ENCODE assay signal across 31 cellular contexts in genomic region chr10:122796796-122797195, GRCh38. TPM values are rescaled to one million over a fixed set of nuclear protein-coding genes. Genes with fewer than 3 reads are reported as not detected.
"Had no signal": no experiment of that assay in that cellular context is flagged by ENCODE, and none has a peak within 500 bp of the region (broad histone marks: within the 10 kb centered on the region; RNA-seq: fewer than 3 reads in every experiment).

No MANE protein-coding gene starts in this region.

- H3K4me1 Mint-ChIP-seq: activated naive CD4-positive, alpha-beta T cell treated with anti-CD3 and anti-CD28 coated beads, Interleukin-2, amount 50 U/mL, for 24 hours; activated naive CD8-positive, alpha-beta T cell treated with anti-CD3 and anti-CD28 coated beads for 36 hours; activated naive CD8-positive, alpha-beta T cell treated with anti-CD3 and anti-CD28 coated beads, Interleukin-2, amount 50 U/mL, for 24 hours; activated T-helper 17 cell treated with anti-CD3 and anti-CD28 coated beads, Interleukin-2, amount 50 U/mL, for 72 hours; brain had no signal

- H3K4me1 ChIP-seq: adrenal gland, ascending aorta, breast epithelium, colonic mucosa, esophagus muscularis mucosa, foreskin keratinocyte, gastrocnemius medialis had no signal

- H3K4me3 Mint-ChIP-seq: activated CD8-positive, alpha-beta T cell treated with anti-CD3 and anti-CD28 coated beads for 36 hours; activated naive CD4-positive, alpha-beta T cell treated with anti-CD3 and anti-CD28 coated beads for 36 hours; activated naive CD4-positive, alpha-beta T cell treated with anti-CD3 and anti-CD28 coated beads, Interleukin-2, amount 50 U/mL, for 24 hours; activated naive CD8-positive, alpha-beta T cell treated with anti-CD3 and anti-CD28 coated beads for 36 hours; activated naive CD8-positive, alpha-beta T cell treated with anti-CD3 and anti-CD28 coated beads, Interleukin-2, amount 50 U/mL, for 24 hours; activated T-cell treated with anti-CD3 and anti-CD28 coated beads, Interleukin-2, amount 50 U/mL, for 4 hours; activated T-helper 17 cell treated with anti-CD3 and anti-CD28 coated beads, Interleukin-2, amount 50 U/mL, for 72 hours; brain had no signal

- H3K27ac ChIP-seq: adrenal gland, ascending aorta, breast epithelium, cardiac muscle cell, colonic mucosa, dorsolateral prefrontal cortex, esophagus muscularis mucosa, foreskin keratinocyte, gastrocnemius medialis, heart left ventricle had no signal

- H3K36me3 ChIP-seq: adrenal gland, ascending aorta, breast epithelium, cardiac muscle cell, colonic mucosa, esophagus muscularis mucosa, gastrocnemius medialis, heart left ventricle had no signal

- H3K27ac Mint-ChIP-seq: activated CD8-positive, alpha-beta T cell treated with anti-CD3 and anti-CD28 coated beads for 36 hours; activated naive CD4-positive, alpha-beta T cell treated with anti-CD3 and anti-CD28 coated beads for 36 hours; activated naive CD4-positive, alpha-beta T cell treated with anti-CD3 and anti-CD28 coated beads, Interleukin-2, amount 50 U/mL, for 24 hours; activated naive CD8-positive, alpha-beta T cell treated with anti-CD3 and anti-CD28 coated beads for 36 hours; activated naive CD8-positive, alpha-beta T cell treated with anti-CD3 and anti-CD28 coated beads, Interleukin-2, amount 50 U/mL, for 24 hours; activated T-helper 17 cell treated with anti-CD3 and anti-CD28 coated beads, Interleukin-2, amount 50 U/mL, for 72 hours; brain had no signal

- ATAC-seq: activated CD8-positive, alpha-beta T cell treated with anti-CD3 and anti-CD28 coated beads for 36 hours; activated naive CD8-positive, alpha-beta T cell treated with anti-CD3 and anti-CD28 coated beads, Interleukin-2, amount 50 U/mL, for 24 hours; activated T-cell treated with anti-CD3 and anti-CD28 coated beads, Interleukin-2, amount 50 U/mL, for 4 hours; activated T-helper 17 cell treated with anti-CD3 and anti-CD28 coated beads, Interleukin-2, amount 50 U/mL, for 72 hours; foreskin keratinocyte; gastrocnemius medialis; heart left ventricle had no signal

- DNase-seq: activated CD4-positive, alpha-beta T cell treated with anti-CD3 and anti-CD28 coated beads for 1 hour; activated CD4-positive, alpha-beta T cell treated with anti-CD3 and anti-CD28 coated beads for 4 hours; activated CD4-positive, alpha-beta T cell treated with anti-CD3 and anti-CD28 coated beads, Interleukin-2, amount 50 U/mL, for 1 hour; activated CD4-positive, alpha-beta T cell treated with anti-CD3 and anti-CD28 coated beads, Interleukin-2, amount 50 U/mL, for 48 hours; activated CD8-positive, alpha-beta memory T cell treated with anti-CD3 and anti-CD28 coated beads for 24 hours; activated CD8-positive, alpha-beta T cell treated with anti-CD3 and anti-CD28 coated beads for 36 hours; activated effector memory CD4-positive, alpha-beta T cell treated with Interleukin-2 at 50 U/mL for 16 hours; activated naive CD4-positive, alpha-beta T cell treated with anti-CD3 and anti-CD28 coated beads for 36 hours; activated naive CD8-positive, alpha-beta T cell treated with anti-CD3 and anti-CD28 coated beads for 36 hours; activated naive CD8-positive, alpha-beta T cell treated with anti-CD3 and anti-CD28 coated beads, Interleukin-2, amount 50 U/mL, for 24 hours; activated T-cell treated with anti-CD3 and anti-CD28 coated beads, Interleukin-2, amount 50 U/mL, for 4 hours; adrenal gland; amygdala; central memory CD4-positive, alpha-beta T cell; cerebellar nuclear complex; colonic mucosa; dorsolateral prefrontal cortex; effector memory CD4-positive, alpha-beta T cell; erythroblast; foreskin keratinocyte; gastrocnemius medialis; glutamatergic neuron; heart left ventricle; T-helper 2 cell had no signal

- H3K36me3 Mint-ChIP-seq: activated naive CD4-positive, alpha-beta T cell treated with anti-CD3 and anti-CD28 coated beads, Interleukin-2, amount 50 U/mL, for 24 hours; activated naive CD8-positive, alpha-beta T cell treated with anti-CD3 and anti-CD28 coated beads for 36 hours; brain had no signal

- H3K4me3 ChIP-seq: adrenal gland, ascending aorta, breast epithelium, cardiac muscle cell, colonic mucosa, dorsolateral prefrontal cortex, esophagus muscularis mucosa, gastrocnemius medialis, heart left ventricle had no signal

- H3K9me3 Mint-ChIP-seq: activated CD8-positive, alpha-beta T cell treated with anti-CD3 and anti-CD28 coated beads for 36 hours; activated naive CD4-positive, alpha-beta T cell treated with anti-CD3 and anti-CD28 coated beads for 36 hours; activated naive CD8-positive, alpha-beta T cell treated with anti-CD3 and anti-CD28 coated beads for 36 hours; activated naive CD8-positive, alpha-beta T cell treated with anti-CD3 and anti-CD28 coated beads, Interleukin-2, amount 50 U/mL, for 24 hours; activated T-cell treated with anti-CD3 and anti-CD28 coated beads, Interleukin-2, amount 50 U/mL, for 4 hours; activated T-helper 17 cell treated with anti-CD3 and anti-CD28 coated beads, Interleukin-2, amount 50 U/mL, for 72 hours; brain had no signal

- H3K27me3 ChIP-seq: adrenal gland, ascending aorta, breast epithelium, cardiac muscle cell, colonic mucosa, dorsolateral prefrontal cortex, gastrocnemius medialis, heart left ventricle had no signal

RNA-seq across cellular contexts. Expression of gene CUZD1, which starts 48.9 kb away (rescaled TPM):
- total RNA-seq: ascending aorta had no signal
- polyA plus RNA-seq: cardiac muscle cell had no signal
